Comparison of ENCODE assay signal across 16 cellular contexts in genomic region chr3:27716309-27716708, GRCh38. TPM values are rescaled to one million over a fixed set of nuclear protein-coding genes. Genes with fewer than 3 reads are reported as not detected.
DNase-seq lines count a peak whose midpoint lies in the region; ATAC-seq and TF ChIP-seq lines count a peak whose summit lies in the region.
"Had no signal": no experiment of that assay in that cellular context is flagged by ENCODE, and none has a peak within 500 bp of the region (broad histone marks: within the 10 kb centered on the region; RNA-seq: fewer than 3 reads in every experiment).

No MANE protein-coding gene starts in this region.

- peaks cover 48% of the 10 kb centered on the region for H3K36me3 ChIP-seq in endodermal cell (ENCODE audit: control insufficient read depth, insufficient read depth, low read length)
- H3K36me3 ChIP-seq: SJSA1 had no signal

- H3K9me3 ChIP-seq in endodermal cell (ENCODE audit: control insufficient read depth, low read length): no peaks in the 10 kb centered on the region
- H3K9me3 ChIP-seq: Caco-2, SJSA1 had no signal

- H3K4me1 Mint-ChIP-seq in activated T-cell treated with anti-CD3 and anti-CD28 coated beads, Interleukin-2, amount 50 U/mL, for 72 hours (ENCODE audit: low read depth): peaks cover 35% of the 10 kb centered on the region
- peaks cover 24 to 30% (median 26%) of the 10 kb centered on the region in 3 donors for H3K4me1 Mint-ChIP-seq in IgD-negative memory B cell
- peaks cover 53% of the 10 kb centered on the region for H3K4me1 Mint-ChIP-seq in endodermal cell
- peaks cover 62% of the 10 kb centered on the region for H3K4me1 Mint-ChIP-seq in stimulated activated effector memory CD8-positive, alpha-beta T cell treated with anti-CD3 and anti-CD28 coated beads, Interleukin-12 subunit alpha, Interleukin-12 subunit beta, amount 100 ng/mL, for 72 hours

- no peaks in the 10 kb centered on the region for H3K27me3 ChIP-seq in endodermal cell (ENCODE audit: control insufficient read depth, insufficient read depth, low read length, poor library complexity, severe bottlenecking)

- peak overlapping the region; percentile 90 for H3K4me3 ChIP-seq in endodermal cell (ENCODE audit: low read length)
- H3K4me3 ChIP-seq: PC-9, SJSA1 had no signal

- no peaks in the 10 kb centered on the region for H3K9me3 Mint-ChIP-seq in activated T-cell treated with anti-CD3 and anti-CD28 coated beads, Interleukin-2, amount 50 U/mL, for 72 hours
- H3K9me3 Mint-ChIP-seq in IgD-negative memory B cell (peaks cover 0 to 8% (median 0%) of the 10 kb centered on the region in 3 donors), endodermal cell (no peaks in the 10 kb centered on the region)
- no peaks in the 10 kb centered on the region for H3K9me3 Mint-ChIP-seq in stimulated activated effector memory CD8-positive, alpha-beta T cell treated with anti-CD3 and anti-CD28 coated beads, Interleukin-12 subunit alpha, Interleukin-12 subunit beta, amount 100 ng/mL, for 72 hours

- DNase-seq in activated T-cell treated with anti-CD3 and anti-CD28 coated beads, Interleukin-2, amount 50 U/mL, for 72 hours: no peak
- no peak for DNase-seq in activated T-cell treated with anti-CD3 and anti-CD28 coated beads, Interleukin-2, amount 50 U/mL, for 1 hour
- DNase-seq in endodermal cell (no peak), GOT3 (lab: John Stamatoyannopoulos, UW) (no peak)
- peak in 1 of 2 donors; percentile 55 for DNase-seq in stimulated activated effector memory CD8-positive, alpha-beta T cell treated with anti-CD3 and anti-CD28 coated beads, Interleukin-12 subunit alpha, Interleukin-12 subunit beta, amount 100 ng/mL, for 72 hours (ENCODE audit: low spot score in 2 of 2)
- DNase-seq: Caco-2, DMS153, IMR-90, Kasumi-1, NCI-H187, NCI-H446, PC-9 had no signal

- peak overlapping the region; percentile 96 for H3K9ac ChIP-seq in endodermal cell (ENCODE audit: extremely low read depth, low read length, poor library complexity, severe bottlenecking)

- H3K36me3 Mint-ChIP-seq in activated T-cell treated with anti-CD3 and anti-CD28 coated beads, Interleukin-2, amount 50 U/mL, for 72 hours (ENCODE audit: insufficient read depth in 2 of 2): peaks cover 3 to 6% of the 10 kb centered on the region in 2 donors
- H3K36me3 Mint-ChIP-seq in IgD-negative memory B cell: no peaks in the 10 kb centered on the region
- peaks cover 48% of the 10 kb centered on the region for H3K36me3 Mint-ChIP-seq in endodermal cell (ENCODE audit: low read depth)
- peaks cover 92% of the 10 kb centered on the region for H3K36me3 Mint-ChIP-seq in stimulated activated effector memory CD8-positive, alpha-beta T cell treated with anti-CD3 and anti-CD28 coated beads, Interleukin-12 subunit alpha, Interleukin-12 subunit beta, amount 100 ng/mL, for 72 hours

- no peaks in the 10 kb centered on the region for H3K4me1 ChIP-seq in endodermal cell (ENCODE audit: control insufficient read depth, insufficient read depth, low read length)

- peak overlapping the region; percentile 90 for H3K27ac Mint-ChIP-seq in activated T-cell treated with anti-CD3 and anti-CD28 coated beads, Interleukin-2, amount 50 U/mL, for 72 hours
- H3K27ac Mint-ChIP-seq in IgD-negative memory B cell (peak overlapping the region in 2 of 3 donors; percentile 14 to 36), endodermal cell (peak overlapping the region; percentile 31)
- peak overlapping the region; percentile 98 for H3K27ac Mint-ChIP-seq in stimulated activated effector memory CD8-positive, alpha-beta T cell treated with anti-CD3 and anti-CD28 coated beads, Interleukin-12 subunit alpha, Interleukin-12 subunit beta, amount 100 ng/mL, for 72 hours

- no peak for ATAC-seq in activated T-cell treated with anti-CD3 and anti-CD28 coated beads, Interleukin-2, amount 50 U/mL, for 72 hours (replicated peaks in 1 of 2)
- no peak for ATAC-seq in stimulated activated effector memory CD8-positive, alpha-beta T cell treated with anti-CD3 and anti-CD28 coated beads, Interleukin-12 subunit alpha, Interleukin-12 subunit beta, amount 100 ng/mL, for 72 hours
- ATAC-seq in HG02938 (IDR thresholded peaks at IDR 0.05; ENCODE audit: unreplicated experiment): no peak

- no peak overlapping the region for H3K27ac ChIP-seq in endodermal cell (ENCODE audit: low read depth, low read length)
- H3K27ac ChIP-seq: C4-2B, PC-9, SJSA1 had no signal

- TF ChIP-seq CTCF in endodermal cell (conservative IDR thresholded peaks at IDR 0.05): no peak

- peaks cover 92% of the 10 kb centered on the region for H3K27me3 Mint-ChIP-seq in activated T-cell treated with anti-CD3 and anti-CD28 coated beads, Interleukin-2, amount 50 U/mL, for 72 hours (ENCODE audit: low read depth)
- H3K27me3 Mint-ChIP-seq in IgD-negative memory B cell (peaks cover 65% of the 10 kb centered on the region), endodermal cell (ENCODE audit: insufficient read depth) (peaks cover 4% of the 10 kb centered on the region)

- H3K4me3 Mint-ChIP-seq in activated T-cell treated with anti-CD3 and anti-CD28 coated beads, Interleukin-2, amount 50 U/mL, for 72 hours: peak overlapping the region in 1 of 2 donors; percentile 41
- peak overlapping the region in 1 of 4 donors; percentile 51 for H3K4me3 Mint-ChIP-seq in IgD-negative memory B cell
- H3K4me3 Mint-ChIP-seq in endodermal cell: peak overlapping the region; percentile 99
- H3K4me3 Mint-ChIP-seq in stimulated activated effector memory CD8-positive, alpha-beta T cell treated with anti-CD3 and anti-CD28 coated beads, Interleukin-12 subunit alpha, Interleukin-12 subunit beta, amount 100 ng/mL, for 72 hours: peak overlapping the region; percentile 95

- WGBS in endodermal cell (ENCODE audit: insufficient coverage in 1 of 2, insufficient read length in 1 of 2), 2 experiments: 19 to 53% methylated on average over 3 of the region's 3 CpGs

RNA-seq across cellular contexts. Expression of gene EOMES, which starts 5.8 kb away (rescaled TPM):
- 1 to 10 TPM; 1.2 to 7.2 TPM for total RNA-seq in activated T-cell treated with anti-CD3 and anti-CD28 coated beads, Interleukin-2, amount 50 U/mL, for 72 hours
- 1.1 TPM for polyA plus RNA-seq in IgD-negative memory B cell
- 100 to 1,000 TPM; 182 to 283 TPM for total RNA-seq in endodermal cell
- 35.9 TPM for polyA plus RNA-seq in endodermal cell (2013, experiment 1 of 2)
- polyA plus RNA-seq in endodermal cell (2013, experiment 2 of 2): 48.4 TPM
- total RNA-seq: IMR-90, PC-9, SJSA1 had no signal
- polyA plus RNA-seq: IMR-90 had no signal

Comparison
In these comparisons a context has a peak if more than half of its experiments do, and no peak if none do; other contexts are left out.
1. H3K27ac Mint-ChIP-seq: peak in every context shown above with its lines; median percentile 98 in stimulated activated effector memory CD8-positive, alpha-beta T cell treated with anti-CD3 and anti-CD28 coated beads, Interleukin-12 subunit alpha, Interleukin-12 subunit beta, amount 100 ng/mL, for 72 hours; 90 in activated T-cell treated with anti-CD3 and anti-CD28 coated beads, Interleukin-2, amount 50 U/mL, for 72 hours; 31 in endodermal cell; 25 in IgD-negative memory B cell.
2. RNA of gene EOMES, which starts 5.8 kb away (total RNA-seq): 182 to 283 TPM in endodermal cell; 1.2 to 7.2 TPM in activated T-cell treated with anti-CD3 and anti-CD28 coated beads, Interleukin-2, amount 50 U/mL, for 72 hours; every median in the first group is over 10 times any median in the second.